8 cellular contexts compared by ENCODE assay signal in genomic region chr6:89081129-89081422, GRCh38. TPM values are rescaled to one million over a fixed set of nuclear protein-coding genes. Genes with fewer than 3 reads are reported as not detected.
DNase-seq lines count a peak whose midpoint lies in the region; ATAC-seq and TF ChIP-seq lines count a peak whose summit lies in the region.

No MANE protein-coding gene starts in this region.

- H3K9me3 ChIP-seq in iPS-18c (ENCODE audit: control insufficient read depth, insufficient read depth, low read length) (no peaks in the 10 kb centered on the region), suprapubic skin (no peaks in the 10 kb centered on the region)

- peaks cover 31% of the 10 kb centered on the region for H3K4me1 ChIP-seq in suprapubic skin

- peak overlapping the region; percentile 99 for H3K27ac Mint-ChIP-seq in activated naive CD8-positive, alpha-beta T cell

- H3K4me3 ChIP-seq in iPS-18c (ENCODE audit: insufficient read depth, low read depth, low read length) (peak overlapping the region; percentile 90), suprapubic skin (peak overlapping the region; percentile 71)

- ATAC-seq in HG03342 (IDR thresholded peaks at IDR 0.05; ENCODE audit: unreplicated experiment) = peak; percentile 16

- peak overlapping the region; percentile 99 for H3K4me3 Mint-ChIP-seq in activated naive CD8-positive, alpha-beta T cell

- TF ChIP-seq EP300 in suprapubic skin (IDR thresholded peaks at IDR 0.05) = no peak

- no peaks in the 10 kb centered on the region for H3K27me3 ChIP-seq in suprapubic skin

- H3K36me3 Mint-ChIP-seq in activated naive CD8-positive, alpha-beta T cell = peaks cover 9% of the 10 kb centered on the region

- peak; percentile 21 for DNase-seq in NCI-H2029 treated with DMSO at 0.1 percent for 48 hours (lab: John Stamatoyannopoulos, UW)
- no peak for DNase-seq in NCI-H2029 (lab: John Stamatoyannopoulos, UW)
- DNase-seq in suprapubic skin (ENCODE audit: low spot score in 2 of 2) = no peak
- no peak for DNase-seq in NCI-H2107 treated with DMSO at 0.1 percent for 48 hours (lab: John Stamatoyannopoulos, UW; ENCODE audit: unreplicated experiment)
- no peak for DNase-seq in central memory CD4-positive, alpha-beta T cell

- no peaks in the 10 kb centered on the region for H3K27me3 Mint-ChIP-seq in activated naive CD8-positive, alpha-beta T cell

- TF ChIP-seq POLR2A in suprapubic skin (IDR thresholded peaks at IDR 0.05) = no peak

- peaks cover 43% of the 10 kb centered on the region for H3K4me1 Mint-ChIP-seq in activated naive CD8-positive, alpha-beta T cell (ENCODE audit: low read depth)

- no peak for TF ChIP-seq CTCF in suprapubic skin (IDR thresholded peaks at IDR 0.05)

- H3K27ac ChIP-seq in suprapubic skin = peak overlapping the region; percentile 96

- H3K36me3 ChIP-seq in suprapubic skin = peaks cover 29% of the 10 kb centered on the region

- WGBS in suprapubic skin = 0% methylated on average over 9 of the region's 36 CpGs

- no peaks in the 10 kb centered on the region for H3K9me3 Mint-ChIP-seq in activated naive CD8-positive, alpha-beta T cell (ENCODE audit: low read depth)

RNA-seq across cellular contexts. Expression of gene PNRC1, which starts 0.5 kb away (rescaled TPM):
- 100 to 1,000 TPM; 238 to 292 (median 271) TPM for total RNA-seq in suprapubic skin

RNA-seq across cellular contexts. Expression of gene SRSF12, which starts 36.8 kb away (rescaled TPM):
- under 1 TPM in 2 of 4 donors, not detected in 2; 0.15 to 0.36 TPM for total RNA-seq in suprapubic skin
